ENCODE assay signal across 37 cellular contexts in the genomic region with DNA sequence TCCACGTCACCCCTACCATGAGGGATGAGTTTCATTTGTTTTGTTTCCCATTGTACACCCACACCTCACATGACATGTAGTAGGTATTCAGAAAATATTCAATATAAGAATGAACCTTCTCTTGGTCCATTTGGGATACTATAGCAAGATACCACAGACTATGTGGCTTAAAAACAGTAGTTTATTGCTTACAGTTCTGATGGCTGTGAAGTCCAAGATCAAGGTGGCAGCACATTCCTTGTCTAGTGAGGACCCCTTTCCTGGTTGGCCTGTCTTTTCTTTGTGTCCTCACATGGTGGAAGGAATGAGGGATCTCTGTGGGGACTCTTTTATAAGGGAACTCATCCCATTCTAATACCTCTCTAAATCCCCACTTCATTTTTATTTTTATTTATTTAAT. TPM values are rescaled to one million over a fixed set of nuclear protein-coding genes. Genes with fewer than 3 reads are reported as not detected.
"Had no signal": no experiment of that assay in that cellular context is flagged by ENCODE, and none has a peak within 500 bp of the region (broad histone marks: within the 10 kb centered on the region; RNA-seq: fewer than 3 reads in every experiment).

No MANE protein-coding gene starts in this region.

- H3K27me3 ChIP-seq: adrenal gland, ascending aorta, body of pancreas, brain microvascular endothelial cell, breast epithelium, cardiac muscle cell had no signal

- H3K27ac ChIP-seq: adrenal gland, ascending aorta, body of pancreas, brain microvascular endothelial cell, breast epithelium, cardiac muscle cell had no signal

- FAIRE-seq: astrocyte, bronchial epithelial cell had no signal

- H3K4me1 ChIP-seq: adrenal gland, ascending aorta, body of pancreas, breast epithelium had no signal

- H3K36me3 ChIP-seq: adrenal gland, ascending aorta, brain microvascular endothelial cell, breast epithelium, cardiac muscle cell had no signal

- DNase-seq: activated effector memory CD4-positive, alpha-beta T cell treated with anti-CD3 and anti-CD28 coated beads, Interleukin-2, amount 50 U/mL, for 16 hours; activated effector memory CD4-positive, alpha-beta T cell treated with Interleukin-2 at 50 U/mL for 16 hours; activated gamma-delta T cell; activated gamma-delta T cell treated with Interleukin-2 at 50 U/mL for 16 hours; activated naive CD4-positive, alpha-beta T cell; activated naive CD4-positive, alpha-beta T cell treated with anti-CD3 and anti-CD28 coated beads for 36 hours; activated naive CD4-positive, alpha-beta T cell treated with anti-CD3 and anti-CD28 coated beads, Interleukin-2, amount 10 ng/mL, durations not matched to agents 7 days and 5 days; activated naive CD4-positive, alpha-beta T cell treated with anti-CD3 and anti-CD28 coated beads, Interleukin-2, amount 50 U/mL, for 16 hours; activated naive CD4-positive, alpha-beta T cell treated with Interleukin-2 at 50 U/mL for 16 hours; activated naive CD8-positive, alpha-beta T cell treated with anti-CD3 and anti-CD28 coated beads for 36 hours; activated naive CD8-positive, alpha-beta T cell treated with anti-CD3 and anti-CD28 coated beads, Interleukin-2, amount 10 ng/mL, durations not matched to agents 7 days and 5 days; activated naive CD8-positive, alpha-beta T cell treated with anti-CD3 and anti-CD28 coated beads, Interleukin-2, amount 50 U/mL, for 24 hours; activated T-cell treated with anti-CD3 and anti-CD28 coated beads, Interleukin-2, amount 50 U/mL, for 1 hour; activated T-cell treated with anti-CD3 and anti-CD28 coated beads, Interleukin-2, amount 50 U/mL, for 24 hours; activated T-cell treated with anti-CD3 and anti-CD28 coated beads, Interleukin-2, amount 50 U/mL, for 4 hours; activated T-cell treated with anti-CD3 and anti-CD28 coated beads, Interleukin-2, amount 50 U/mL, for 48 hours; activated T-cell treated with anti-CD3 and anti-CD28 coated beads, Interleukin-2, amount 50 U/mL, for 72 hours; adrenal gland; amniotic stem cell; amygdala; anterior cingulate cortex; aorta; body of pancreas; brain microvascular endothelial cell; caudate nucleus; central memory CD4-positive, alpha-beta T cell; cerebellar nuclear complex had no signal

- ATAC-seq: activated naive CD4-positive, alpha-beta T cell treated with anti-CD3 and anti-CD28 coated beads, Interleukin-2, amount 50 U/mL, for 72 hours; activated naive CD8-positive, alpha-beta T cell treated with anti-CD3 and anti-CD28 coated beads, Interleukin-2, amount 50 U/mL, for 24 hours; activated T-cell treated with anti-CD3 and anti-CD28 coated beads, Interleukin-2, amount 50 U/mL, for 4 hours; activated T-cell treated with anti-CD3 and anti-CD28 coated beads, Interleukin-2, amount 50 U/mL, for 72 hours; activated T-helper 17 cell treated with anti-CD3 and anti-CD28 coated beads, Interleukin-2, amount 50 U/mL, for 72 hours; body of pancreas had no signal

- H3K9me3 ChIP-seq: adrenal gland, ascending aorta, body of pancreas, breast epithelium had no signal

- H3K4me3 ChIP-seq: adrenal gland, ascending aorta, body of pancreas, breast epithelium, cardiac muscle cell had no signal

RNA-seq across cellular contexts. Expression of gene CRYM, which starts 36.2 kb away (rescaled TPM):
- total RNA-seq: activated naive CD4-positive, alpha-beta T cell treated with anti-CD3 and anti-CD28 coated beads for 36 hours; activated naive CD4-positive, alpha-beta T cell treated with anti-CD3 and anti-CD28 coated beads, Interleukin-2, amount 50 U/mL, for 72 hours; activated naive CD8-positive, alpha-beta T cell treated with anti-CD3 and anti-CD28 coated beads for 36 hours; activated naive CD8-positive, alpha-beta T cell treated with anti-CD3 and anti-CD28 coated beads, Interleukin-2, amount 10 ng/mL, durations not matched to agents 7 days and 5 days; activated T-cell treated with anti-CD3 and anti-CD28 coated beads, Interleukin-2, amount 50 U/mL, for 4 hours; activated T-cell treated with anti-CD3 and anti-CD28 coated beads, Interleukin-2, amount 50 U/mL, for 72 hours; activated T-helper 1 cell treated with anti-CD3 and anti-CD28 coated beads, Interleukin-12 subunit alpha, Interleukin-12 subunit beta, Interleukin-2, Interleukin-4 antibody, amounts not matched to agents 30 ng/mL and 10 ng/mL and 1 ng/mL, durations not matched to agents 14 hours and 24 hours and 36 hours; activated T-helper 17 cell treated with anti-CD3 and anti-CD28 coated beads, Interleukin-2, amount 50 U/mL, for 72 hours; activated T-helper 2 cell treated with anti-CD3 and anti-CD28 coated beads, Interferon-gamma antibody, Interleukin-2, Interleukin-4, amounts not matched to agents 10 μg/mL and 5 μg/mL and 100 μg/mL, durations not matched to agents 14 hours and 24 hours and 36 hours; ascending aorta; cardiac muscle cell; chondrocyte had no signal
- polyA plus RNA-seq: cardiac muscle cell had no signal
